8 cellular contexts compared by ENCODE assay signal in the genomic region with DNA sequence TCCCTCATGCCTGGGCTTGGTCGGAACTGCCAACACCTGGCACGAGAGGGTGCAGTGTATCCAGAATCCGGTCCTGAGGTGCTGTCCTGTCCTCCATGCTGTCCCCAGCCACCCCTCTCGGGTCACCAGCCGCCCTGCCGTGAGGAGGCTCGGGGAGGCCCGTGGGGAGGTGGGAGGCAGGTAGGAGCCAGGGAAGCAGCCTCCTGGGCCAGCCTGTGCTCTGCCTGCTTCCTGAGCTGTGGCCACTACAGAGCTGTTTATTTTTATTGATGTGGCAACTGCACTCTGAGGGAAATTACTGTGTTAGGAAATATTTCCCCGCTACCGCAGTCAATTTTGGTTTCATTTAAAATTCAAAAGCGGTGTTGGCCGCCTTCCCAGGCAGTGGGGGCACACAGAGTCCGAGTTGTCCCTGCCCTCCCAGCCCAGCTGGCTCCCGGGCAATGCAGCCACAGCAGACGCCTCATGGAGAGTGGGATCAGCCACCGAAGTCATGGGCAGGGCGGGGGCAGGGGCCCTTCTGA. TPM values are rescaled to one million over a fixed set of nuclear protein-coding genes. Genes with fewer than 3 reads are reported as not detected.
DNase-seq lines count a peak whose midpoint lies in the region; ATAC-seq and TF ChIP-seq lines count a peak whose summit lies in the region.

No MANE protein-coding gene starts in this region.

- H3K27me3 Mint-ChIP-seq in activated T-helper 1 cell treated with anti-CD3 and anti-CD28 coated beads, Interleukin-12 subunit alpha, Interleukin-12 subunit beta, Interleukin-2, Interleukin-4 antibody, amounts not matched to agents 30 ng/mL and 10 ng/mL and 1 ng/mL, durations not matched to agents 14 hours and 24 hours and 36 hours (ENCODE audit: insufficient read depth): peaks cover 1% of the 10 kb centered on the region

- no peak overlapping the region; the same call in 1 of the 2 replicates for H3K4me3 ChIP-seq in AG04449 (ENCODE audit: low read depth, low read length)
- H3K4me3 ChIP-seq in HEK293 (ENCODE audit: low read depth, low read length): no peak overlapping the region
- no peak overlapping the region for H3K4me3 ChIP-seq in lower leg skin (ENCODE audit: low read depth, poor library complexity, severe bottlenecking)

- H3K9me3 Mint-ChIP-seq in activated T-helper 1 cell treated with anti-CD3 and anti-CD28 coated beads, Interleukin-12 subunit alpha, Interleukin-12 subunit beta, Interleukin-2, Interleukin-4 antibody, amounts not matched to agents 30 ng/mL and 10 ng/mL and 1 ng/mL, durations not matched to agents 14 hours and 24 hours and 36 hours: no peaks in the 10 kb centered on the region

- DNase-seq in AG04449 (ENCODE audit: low read depth, low spot score) (peak; percentile 41), kidney glomerular epithelial cell (lab: John Stamatoyannopoulos, UW) (peak; percentile 12), lower leg skin (ENCODE audit: low spot score in 2 of 2) (no peak), NCI-H510A treated with DMSO at 0.1 percent for 48 hours (lab: John Stamatoyannopoulos, UW) (no peak)
- no peak for DNase-seq in activated T-helper 1 cell treated with anti-CD3 and anti-CD28 coated beads, Interleukin-12 subunit alpha, Interleukin-12 subunit beta, Interleukin-2, Interleukin-4 antibody, amounts not matched to agents 30 ng/mL and 10 ng/mL and 1 ng/mL, durations not matched to agents 14 hours and 24 hours and 36 hours (ENCODE audit: low spot score)
- no peak for DNase-seq in stimulated activated CD4-positive, alpha-beta T cell treated with anti-CD3 and anti-CD28 coated beads, Interleukin-2, amount 100 ng/mL, for 48 hours

- WGBS in lower leg skin, 2 donors: 16% methylated on average over 14 to 17 of the region's 17 CpGs

- POLR2A ChIA-PET in AG04449 (lab: Yijun Ruan, JAX) (no interaction called here), HEK293 (lab: Yijun Ruan, JAX) (interaction anchor here (0.5 to 0.7 kb wide), 2 partner anchors 17 to 436 kb away, joined by 3 read pairs; no protein-coding TSS in a partner anchor)

- intact Hi-C loops in activated T-helper 1 cell treated with anti-CD3 and anti-CD28 coated beads, Interleukin-12 subunit alpha, Interleukin-12 subunit beta, Interleukin-2, Interleukin-4 antibody, amounts not matched to agents 30 ng/mL and 10 ng/mL and 1 ng/mL, durations not matched to agents 14 hours and 24 hours and 36 hours (cut with micrococcal nuclease): loop anchor here (2.0 kb wide), 1 partner anchor 26 kb away; no protein-coding TSS in a partner anchor
- intact Hi-C loops in lower leg skin (cut with DNase I; ENCODE audit: low total_unique reads): no loop called here

- TF ChIP-seq POLR2A in lower leg skin (IDR thresholded peaks at IDR 0.05): no peak

- H3K27ac ChIP-seq in HEK293 (ENCODE audit: extremely low read depth, low read depth, low read length): peak overlapping the region; percentile 37; the same call in 1 of the 2 replicates

- H3K9me3 ChIP-seq in HEK293 (ENCODE audit: control insufficient read depth, insufficient read depth, low read depth, low read length): no peaks in the 10 kb centered on the region

- peaks cover 10% of the 10 kb centered on the region for H3K4me1 Mint-ChIP-seq in activated T-helper 1 cell treated with anti-CD3 and anti-CD28 coated beads, Interleukin-12 subunit alpha, Interleukin-12 subunit beta, Interleukin-2, Interleukin-4 antibody, amounts not matched to agents 30 ng/mL and 10 ng/mL and 1 ng/mL, durations not matched to agents 14 hours and 24 hours and 36 hours (ENCODE audit: low read depth)

- no peak for ATAC-seq in GM21723 (IDR thresholded peaks at IDR 0.05; ENCODE audit: unreplicated experiment)

- peaks cover 8% of the 10 kb centered on the region; the same call in 1 of the 2 replicates for H3K4me1 ChIP-seq in HEK293 (ENCODE audit: control insufficient read depth, insufficient read depth, low read length)

- CTCF ChIA-PET in AG04449 (lab: Yijun Ruan, JAX): interaction anchor here (1.0 to 4.1 kb wide), 5 partner anchors 9 to 451 kb away, joined by 3 to 23 read pairs (median 3); no protein-coding TSS in a partner anchor
- CTCF ChIA-PET in HEK293 (lab: Yijun Ruan, JAX): interaction anchor here (0.9 to 3.2 kb wide), 3 partner anchors 9 to 56 kb away, joined by 3 to 13 read pairs (median 3); no protein-coding TSS in a partner anchor

- TF ChIP-seq CTCF in AG04449 (IDR thresholded peaks at IDR 0.05; ENCODE audit: insufficient read depth, low read length, missing control alignments) (no peak), HEK293 (tag by site-specific recombination; IDR thresholded peaks at IDR 0.05) (no peak), lower leg skin (IDR thresholded peaks at IDR 0.05) (no peak)

- H3K27ac Mint-ChIP-seq in activated T-helper 1 cell treated with anti-CD3 and anti-CD28 coated beads, Interleukin-12 subunit alpha, Interleukin-12 subunit beta, Interleukin-2, Interleukin-4 antibody, amounts not matched to agents 30 ng/mL and 10 ng/mL and 1 ng/mL, durations not matched to agents 14 hours and 24 hours and 36 hours: peak overlapping the region; percentile 5

- peaks cover 0 to 8% of the 10 kb centered on the region in 2 experiments; a peak in 2 of 3 replicates for H3K36me3 ChIP-seq in HEK293 (ENCODE audit: control insufficient read depth in 2 of 2, insufficient read depth in 1 of 2, low read length in 2 of 2)

- peaks cover 2% of the 10 kb centered on the region for H3K36me3 Mint-ChIP-seq in activated T-helper 1 cell treated with anti-CD3 and anti-CD28 coated beads, Interleukin-12 subunit alpha, Interleukin-12 subunit beta, Interleukin-2, Interleukin-4 antibody, amounts not matched to agents 30 ng/mL and 10 ng/mL and 1 ng/mL, durations not matched to agents 14 hours and 24 hours and 36 hours (ENCODE audit: low read depth)

- H3K4me3 Mint-ChIP-seq in activated T-helper 1 cell treated with anti-CD3 and anti-CD28 coated beads, Interleukin-12 subunit alpha, Interleukin-12 subunit beta, Interleukin-2, Interleukin-4 antibody, amounts not matched to agents 30 ng/mL and 10 ng/mL and 1 ng/mL, durations not matched to agents 14 hours and 24 hours and 36 hours: no peak overlapping the region

TF ChIP-seq in HEK293, 187 proteins besides CTCF, POLR2A, EP300 and RAD21 (continues in another document):
- TF ChIP-seq ZBTB20 (tag by site-specific recombination; IDR thresholded peaks at IDR 0.05): peak; percentile 51
- TF ChIP-seq ZNF214 (tag by site-specific recombination; IDR thresholded peaks at IDR 0.05; ENCODE audit: borderline replicate concordance): no peak
- no peak for TF ChIP-seq ZNF664 (tag by site-specific recombination; IDR thresholded peaks at IDR 0.05)
- no peak for TF ChIP-seq ZNF658 (tag by site-specific recombination; IDR thresholded peaks at IDR 0.05)
- TF ChIP-seq ZNF335 (tag by site-specific recombination; conservative IDR thresholded peaks at IDR 0.05): 0 out of 2 replicates have a peak, but pooled peaks have one; percentile 26
- TF ChIP-seq PATZ1 (tag by site-specific recombination; IDR thresholded peaks at IDR 0.05): peak; percentile 78
- no peak for TF ChIP-seq ZNF843 (tag by site-specific recombination; IDR thresholded peaks at IDR 0.05)
- TF ChIP-seq ZNF274 (IDR thresholded peaks at IDR 0.05; ENCODE audit: low read length): no peak
- TF ChIP-seq ZNF274 (tag by site-specific recombination; IDR thresholded peaks at IDR 0.05; ENCODE audit: borderline replicate concordance): no peak
- TF ChIP-seq GLI4 (tag by site-specific recombination; IDR thresholded peaks at IDR 0.05): no peak
- TF ChIP-seq ZNF501 (tag by site-specific recombination; IDR thresholded peaks at IDR 0.05): no peak
- 0 out of 2 replicates have a peak, but pooled peaks have one; percentile 33 for TF ChIP-seq ZNF341 (tag by site-specific recombination; IDR thresholded peaks at IDR 0.05; ENCODE audit: low read depth)
- TF ChIP-seq ZNF677 (tag by site-specific recombination; IDR thresholded peaks at IDR 0.05): no peak
- no peak for TF ChIP-seq ZNF362 (tag by site-specific recombination; IDR thresholded peaks at IDR 0.05)
- TF ChIP-seq ZNF624 (tag by site-specific recombination; IDR thresholded peaks at IDR 0.05): no peak
- no peak for TF ChIP-seq ZNF510 (tag by site-specific recombination; IDR thresholded peaks at IDR 0.05; ENCODE audit: insufficient replicate concordance)

RNA-seq across cellular contexts. Expression of gene NOC4L, which starts 18.3 kb away (rescaled TPM):
- 49.5 and 51.3 TPM in 2 replicates for total RNA-seq in activated T-helper 1 cell treated with anti-CD3 and anti-CD28 coated beads, Interleukin-12 subunit alpha, Interleukin-12 subunit beta, Interleukin-2, Interleukin-4 antibody, amounts not matched to agents 30 ng/mL and 10 ng/mL and 1 ng/mL, durations not matched to agents 14 hours and 24 hours and 36 hours
- 10 to 100 TPM in 3 of 4 donors, 1 to 10 TPM in 1; 7.3 to 17.7 (median 14.1) TPM for total RNA-seq in lower leg skin

RNA-seq across cellular contexts. Expression of gene DDX51, which starts 18.5 kb away (rescaled TPM):
- 48.8 and 55.0 TPM in 2 replicates for total RNA-seq in activated T-helper 1 cell treated with anti-CD3 and anti-CD28 coated beads, Interleukin-12 subunit alpha, Interleukin-12 subunit beta, Interleukin-2, Interleukin-4 antibody, amounts not matched to agents 30 ng/mL and 10 ng/mL and 1 ng/mL, durations not matched to agents 14 hours and 24 hours and 36 hours
- total RNA-seq in lower leg skin: 10 to 100 TPM; 11.1 to 31.8 (median 19.2) TPM

Comparison
In these comparisons a context has a peak if more than half of its experiments do, and no peak if none do; other contexts are left out.
1. DNase-seq: peak in AG04449 (single experiment) and kidney glomerular epithelial cell (single experiment); none in activated T-helper 1 cell treated with anti-CD3 and anti-CD28 coated beads, Interleukin-12 subunit alpha, Interleukin-12 subunit beta, Interleukin-2, Interleukin-4 antibody, amounts not matched to agents 30 ng/mL and 10 ng/mL and 1 ng/mL, durations not matched to agents 14 hours and 24 hours and 36 hours (single experiment), lower leg skin (0 of 2), NCI-H510A treated with DMSO at 0.1 percent for 48 hours (single experiment) and stimulated activated CD4-positive, alpha-beta T cell treated with anti-CD3 and anti-CD28 coated beads, Interleukin-2, amount 100 ng/mL, for 48 hours (0 of 2).